8 cellular contexts compared by ENCODE assay signal in the genomic region with DNA sequence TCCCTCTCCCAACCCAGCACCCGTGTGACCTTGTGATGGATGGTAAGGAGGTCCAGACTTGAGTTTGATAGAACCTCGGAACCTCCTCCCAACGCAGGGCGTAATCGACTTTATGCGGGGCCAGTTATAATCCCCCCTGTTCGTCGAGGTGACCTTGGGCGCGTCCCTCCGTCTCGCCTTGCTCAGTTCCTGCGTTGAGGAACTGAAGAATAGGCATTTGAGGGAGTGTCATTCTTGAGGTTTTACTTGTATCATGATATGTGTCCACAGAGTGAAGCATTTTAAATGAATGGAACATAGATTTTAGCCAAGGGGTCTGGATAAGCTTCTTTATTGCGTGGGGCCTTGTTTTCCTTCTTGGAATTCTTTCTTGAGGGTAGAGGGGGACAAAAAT. TPM values are rescaled to one million over a fixed set of nuclear protein-coding genes. Genes with fewer than 3 reads are reported as not detected.
DNase-seq lines count a peak whose midpoint lies in the region; ATAC-seq and TF ChIP-seq lines count a peak whose summit lies in the region.

No MANE protein-coding gene starts in this region.

- H3K27ac ChIP-seq in right lobe of liver (peak overlapping the region; percentile 68 to 78 (median 72)), urinary bladder (ENCODE audit: low read depth) (peak overlapping the region; percentile 51)

- H3K27ac Mint-ChIP-seq in stimulated activated naive CD8-positive, alpha-beta T cell treated with anti-CD3 and anti-CD28 coated beads, Interleukin-15, Interleukin-2, amounts not matched to agents 100 ng/mL and 50 ng/mL, for 24 hours: peak overlapping the region; percentile 94
- H3K27ac Mint-ChIP-seq in activated naive CD8-positive, alpha-beta T cell treated with anti-CD3 and anti-CD28 coated beads, Interleukin-2, amount 50 U/mL, for 24 hours: peak overlapping the region; percentile 98

- H3K36me3 ChIP-seq in right lobe of liver (peaks cover 0 to 39% (median 15%) of the 10 kb centered on the region in 4 donors), urinary bladder (ENCODE audit: insufficient read depth) (peaks cover 6% of the 10 kb centered on the region)

- ATAC-seq in stimulated activated naive CD8-positive, alpha-beta T cell treated with anti-CD3 and anti-CD28 coated beads, Interleukin-15, Interleukin-2, amounts not matched to agents 100 U/mL and 50 U/mL, for 24 hours: no peak
- no peak for ATAC-seq in activated naive CD8-positive, alpha-beta T cell treated with anti-CD3 and anti-CD28 coated beads, Interleukin-2, amount 50 U/mL, for 24 hours
- ATAC-seq in right lobe of liver: peak in 1 of 4 donors; percentile 2

- peaks cover 0 to 11% (median 0%) of the 10 kb centered on the region in 4 donors for H3K4me1 ChIP-seq in right lobe of liver
- H3K4me1 ChIP-seq in urinary bladder (ENCODE audit: insufficient read depth): no peaks in the 10 kb centered on the region

- WGBS in right lobe of liver (ENCODE audit: insufficient coverage, low coverage, low lambda C conversion rate, missing lambda C conversion rate): 0% methylated on average over 8 of the region's 14 CpGs
- under 1% methylated on average over 14 of the region's 14 CpGs for WGBS in urinary bladder

- peaks cover 31% of the 10 kb centered on the region for H3K36me3 Mint-ChIP-seq in stimulated activated naive CD8-positive, alpha-beta T cell treated with anti-CD3 and anti-CD28 coated beads, Interleukin-15, Interleukin-2, amounts not matched to agents 100 ng/mL and 50 ng/mL, for 24 hours (ENCODE audit: low read depth)
- peaks cover 27% of the 10 kb centered on the region for H3K36me3 Mint-ChIP-seq in activated naive CD8-positive, alpha-beta T cell treated with anti-CD3 and anti-CD28 coated beads, Interleukin-2, amount 50 U/mL, for 24 hours (ENCODE audit: low read depth)

- no peaks in the 10 kb centered on the region for H3K9me3 Mint-ChIP-seq in stimulated activated naive CD8-positive, alpha-beta T cell treated with anti-CD3 and anti-CD28 coated beads, Interleukin-15, Interleukin-2, amounts not matched to agents 100 ng/mL and 50 ng/mL, for 24 hours
- H3K9me3 Mint-ChIP-seq in activated naive CD8-positive, alpha-beta T cell treated with anti-CD3 and anti-CD28 coated beads, Interleukin-2, amount 50 U/mL, for 24 hours: no peaks in the 10 kb centered on the region

- peak overlapping the region; percentile 76 to 95 (median 91) for H3K4me3 ChIP-seq in right lobe of liver
- H3K4me3 ChIP-seq in urinary bladder (ENCODE audit: low read depth, low read length): peak overlapping the region; percentile 73

- TF ChIP-seq POLR2A in right lobe of liver (IDR thresholded peaks at IDR 0.05): no peak

- no peaks in the 10 kb centered on the region for H3K27me3 ChIP-seq in right lobe of liver

- peak overlapping the region; percentile 94 for H3K4me3 Mint-ChIP-seq in stimulated activated naive CD8-positive, alpha-beta T cell treated with anti-CD3 and anti-CD28 coated beads, Interleukin-15, Interleukin-2, amounts not matched to agents 100 ng/mL and 50 ng/mL, for 24 hours
- peak overlapping the region; percentile 97 for H3K4me3 Mint-ChIP-seq in activated naive CD8-positive, alpha-beta T cell treated with anti-CD3 and anti-CD28 coated beads, Interleukin-2, amount 50 U/mL, for 24 hours

- no peak for TF ChIP-seq CTCF in right lobe of liver (IDR thresholded peaks at IDR 0.05)

- no peak for DNase-seq in stimulated activated naive CD8-positive, alpha-beta T cell treated with anti-CD3 and anti-CD28 coated beads, Interleukin-15, Interleukin-2, amounts not matched to agents 100 U/mL and 50 U/mL, for 24 hours
- DNase-seq in activated naive CD8-positive, alpha-beta T cell treated with anti-CD3 and anti-CD28 coated beads, Interleukin-2, amount 50 U/mL, for 24 hours: no peak
- DNase-seq in right lobe of liver (no peak), activated gamma-delta T cell (lab: John Stamatoyannopoulos, UW) (no peak), HK-2 (ENCODE audit: unreplicated experiment) (no peak)
- no peak for DNase-seq in stimulated activated naive CD4-positive, alpha-beta T cell (lab: John Stamatoyannopoulos, UW)

- peaks cover 26% of the 10 kb centered on the region for H3K4me1 Mint-ChIP-seq in stimulated activated naive CD8-positive, alpha-beta T cell treated with anti-CD3 and anti-CD28 coated beads, Interleukin-15, Interleukin-2, amounts not matched to agents 100 ng/mL and 50 ng/mL, for 24 hours (ENCODE audit: low read depth)
- H3K4me1 Mint-ChIP-seq in activated naive CD8-positive, alpha-beta T cell treated with anti-CD3 and anti-CD28 coated beads, Interleukin-2, amount 50 U/mL, for 24 hours: peaks cover 25% of the 10 kb centered on the region

- intact Hi-C loops in right lobe of liver (cut with DNase I): no loop called here

- no peaks in the 10 kb centered on the region for H3K27me3 Mint-ChIP-seq in stimulated activated naive CD8-positive, alpha-beta T cell treated with anti-CD3 and anti-CD28 coated beads, Interleukin-15, Interleukin-2, amounts not matched to agents 100 ng/mL and 50 ng/mL, for 24 hours
- H3K27me3 Mint-ChIP-seq in activated naive CD8-positive, alpha-beta T cell treated with anti-CD3 and anti-CD28 coated beads, Interleukin-2, amount 50 U/mL, for 24 hours: peaks cover 1% of the 10 kb centered on the region

- no peaks in the 10 kb centered on the region for H3K9me3 ChIP-seq in right lobe of liver

RNA-seq across cellular contexts. Expression of gene TIMM17A, which starts 0.4 kb away (rescaled TPM):
- total RNA-seq in right lobe of liver (10 to 100 TPM; 26.5 to 44.1 (median 38.1) TPM), urinary bladder (27.2 TPM)
- polyA plus RNA-seq in urinary bladder: 42.0 TPM

RNA-seq across cellular contexts. Expression of gene LMOD1, which starts 9.4 kb away (rescaled TPM):
- total RNA-seq in right lobe of liver: 1 to 10 TPM; 1.1 to 3.5 (median 2.1) TPM
- total RNA-seq in urinary bladder: 71.7 TPM
- 731 TPM for polyA plus RNA-seq in urinary bladder

RNA-seq across cellular contexts. Expression of gene RNPEP, which starts 26.7 kb away (rescaled TPM):
- 10 to 100 TPM; 28.9 to 51.5 (median 41.3) TPM for total RNA-seq in right lobe of liver
- total RNA-seq in urinary bladder: 24.0 TPM
- polyA plus RNA-seq in urinary bladder: 31.6 TPM

RNA-seq across cellular contexts. Expression of gene ELF3, which starts 54.6 kb away (rescaled TPM):
- total RNA-seq in right lobe of liver (100 to 1,000 TPM in 1 of 6 experiments, 10 to 100 TPM in 5; 12.6 to 266 (median 57.8) TPM), urinary bladder (123 TPM)
- polyA plus RNA-seq in urinary bladder: 120 TPM

Comparison
In these comparisons a context has a peak if more than half of its experiments do, and no peak if none do; other contexts are left out.
1. RNA of gene LMOD1, which starts 9.4 kb away (total RNA-seq): 71.7 TPM in urinary bladder (single experiment); 1.1 to 3.5 TPM in right lobe of liver; every median in the first group is over 10 times any median in the second.